In genomic region chr1:93810316-93810715, GRCh38 we compare ENCODE assay signal across 1 cellular context.
TF ChIP-seq lines count a peak whose summit lies in the region.

No MANE protein-coding gene starts in this region.

TF ChIP-seq in IMR-90, 13 proteins besides CTCF, POLR2A, EP300 and RAD21:
- TF ChIP-seq USF2 (IDR thresholded peaks at IDR 0.05; ENCODE audit: low read depth, low read length) (no peak), CEBPB (IDR thresholded peaks at IDR 0.05; ENCODE audit: low read depth, low read length) (peak; percentile 33; the same call in 1 of the 2 replicates)
